31 cellular contexts compared by ENCODE assay signal in genomic region chr14:94923771-94924170, GRCh38.
"Had no signal": no experiment of that assay in that cellular context is flagged by ENCODE, and none has a peak within 500 bp of the region (broad histone marks: within the 10 kb centered on the region; RNA-seq: fewer than 3 reads in every experiment).

No MANE protein-coding gene starts in this region.

- H3K4me3 Mint-ChIP-seq: activated CD4-positive, alpha-beta T cell treated with anti-CD3 and anti-CD28 coated beads, Interleukin-2, amount 10 ng/mL, durations not matched to agents 24 days and 14 days; activated CD8-positive, alpha-beta T cell treated with anti-CD3 and anti-CD28 coated beads for 36 hours; activated naive CD4-positive, alpha-beta T cell treated with anti-CD3 and anti-CD28 coated beads, Interleukin-2, amount 50 U/mL, for 24 hours; activated naive CD8-positive, alpha-beta T cell treated with anti-CD3 and anti-CD28 coated beads, Interleukin-2, amount 10 ng/mL, durations not matched to agents 7 days and 5 days; activated T-cell treated with anti-CD3 and anti-CD28 coated beads, Interleukin-2, amount 50 U/mL, for 24 hours; T-helper 1 cell treated with Interleukin-12 subunit alpha and Interleukin-12 subunit beta and Interleukin-4 antibody, amounts not matched to agents 30 μg/mL and 1 μg/mL, for 36 hours; T-helper 2 cell treated with Interferon-gamma antibody and Interleukin-4, amounts not matched to agents 5 μg/mL and 100 μg/mL, for 36 hours had no signal

- H3K4me3 ChIP-seq: ascending aorta, MG63, Peyer's patch, SJSA1 had no signal

- H3K4me1 ChIP-seq: Peyer's patch, SJSA1 had no signal

- H3K4me2 ChIP-seq: SK-N-SH had no signal

- H3K9me2 ChIP-seq: SK-N-SH had no signal

- H3K27me3 ChIP-seq: ascending aorta, MG63, Peyer's patch, SJSA1 had no signal

- H3K27me3 Mint-ChIP-seq: activated CD4-positive, alpha-beta T cell treated with anti-CD3 and anti-CD28 coated beads, Interleukin-2, amount 10 ng/mL, durations not matched to agents 24 days and 14 days; activated CD8-positive, alpha-beta T cell treated with anti-CD3 and anti-CD28 coated beads for 36 hours; activated naive CD4-positive, alpha-beta T cell treated with anti-CD3 and anti-CD28 coated beads, Interleukin-2, amount 50 U/mL, for 24 hours had no signal

- H3K4me1 Mint-ChIP-seq: activated CD4-positive, alpha-beta T cell treated with anti-CD3 and anti-CD28 coated beads, Interleukin-2, amount 10 ng/mL, durations not matched to agents 24 days and 14 days; activated naive CD4-positive, alpha-beta T cell treated with anti-CD3 and anti-CD28 coated beads, Interleukin-2, amount 50 U/mL, for 24 hours; activated naive CD8-positive, alpha-beta T cell treated with anti-CD3 and anti-CD28 coated beads, Interleukin-2, amount 10 ng/mL, durations not matched to agents 7 days and 5 days had no signal

- H3K36me3 Mint-ChIP-seq: activated naive CD4-positive, alpha-beta T cell treated with anti-CD3 and anti-CD28 coated beads, Interleukin-2, amount 50 U/mL, for 24 hours; activated naive CD8-positive, alpha-beta T cell treated with anti-CD3 and anti-CD28 coated beads, Interleukin-2, amount 10 ng/mL, durations not matched to agents 7 days and 5 days had no signal

- DNase-seq: activated CD4-positive, alpha-beta T cell treated with anti-CD3 and anti-CD28 coated beads, Interleukin-2, amount 10 ng/mL, durations not matched to agents 24 days and 14 days; activated CD4-positive, alpha-beta T cell treated with anti-CD3 and anti-CD28 coated beads, Interleukin-2, amount 50 U/mL, for 4 hours; activated CD8-positive, alpha-beta T cell treated with anti-CD3 and anti-CD28 coated beads for 36 hours; activated gamma-delta T cell; activated naive CD4-positive, alpha-beta T cell treated with Interleukin-2 at 50 U/mL for 16 hours; activated naive CD8-positive, alpha-beta T cell treated with anti-CD3 and anti-CD28 coated beads, Interleukin-2, amount 10 ng/mL, durations not matched to agents 7 days and 5 days; activated T-cell treated with anti-CD3 and anti-CD28 coated beads, Interleukin-2, amount 50 U/mL, for 24 hours; amygdala; Kasumi-1; KG1; MG63; NCI-H1048; NCI-H1105 treated with DMSO at 0.1 percent for 48 hours; NCI-H1436; NCI-H1694; NCI-H1930; NCI-H2081 treated with DMSO at 0.1 percent for 48 hours; NCI-H226; NCI-H446 treated with DMSO at 0.1 percent for 48 hours; NCI-H524 treated with DMSO at 0.1 percent for 48 hours; Peyer's patch; RPMI8226; SHP77 treated with DMSO at 0.1 percent for 48 hours; SK-N-SH had no signal

- H3K9me3 ChIP-seq: ascending aorta, MG63, Peyer's patch, SJSA1, SK-N-SH had no signal

- H3K36me3 ChIP-seq: ascending aorta, MG63, Peyer's patch, SJSA1 had no signal

- H3K27ac ChIP-seq: ascending aorta, Peyer's patch, SJSA1 had no signal

- H3K9me3 Mint-ChIP-seq: activated CD4-positive, alpha-beta T cell treated with anti-CD3 and anti-CD28 coated beads, Interleukin-2, amount 10 ng/mL, durations not matched to agents 24 days and 14 days; activated CD8-positive, alpha-beta T cell treated with anti-CD3 and anti-CD28 coated beads for 36 hours; activated naive CD4-positive, alpha-beta T cell treated with anti-CD3 and anti-CD28 coated beads, Interleukin-2, amount 50 U/mL, for 24 hours; activated T-cell treated with anti-CD3 and anti-CD28 coated beads, Interleukin-2, amount 50 U/mL, for 24 hours; activated T-helper 2 cell treated with anti-CD3 and anti-CD28 coated beads, Interferon-gamma antibody, Interleukin-2, Interleukin-4, amounts not matched to agents 10 μg/mL and 5 μg/mL and 100 μg/mL, durations not matched to agents 14 hours and 24 hours and 36 hours; T-helper 2 cell treated with Interferon-gamma antibody and Interleukin-4, amounts not matched to agents 5 μg/mL and 100 μg/mL, for 36 hours had no signal

- FAIRE-seq: TTC549 had no signal

- ATAC-seq: activated CD8-positive, alpha-beta T cell treated with anti-CD3 and anti-CD28 coated beads for 36 hours had no signal

- H3K27ac Mint-ChIP-seq: activated CD4-positive, alpha-beta T cell treated with anti-CD3 and anti-CD28 coated beads, Interleukin-2, amount 10 ng/mL, durations not matched to agents 24 days and 14 days; activated CD8-positive, alpha-beta T cell treated with anti-CD3 and anti-CD28 coated beads for 36 hours; activated naive CD4-positive, alpha-beta T cell treated with anti-CD3 and anti-CD28 coated beads, Interleukin-2, amount 50 U/mL, for 24 hours; activated naive CD8-positive, alpha-beta T cell treated with anti-CD3 and anti-CD28 coated beads, Interleukin-2, amount 10 ng/mL, durations not matched to agents 7 days and 5 days; activated T-cell treated with anti-CD3 and anti-CD28 coated beads, Interleukin-2, amount 50 U/mL, for 24 hours; activated T-helper 2 cell treated with anti-CD3 and anti-CD28 coated beads, Interferon-gamma antibody, Interleukin-2, Interleukin-4, amounts not matched to agents 10 μg/mL and 5 μg/mL and 100 μg/mL, durations not matched to agents 14 hours and 24 hours and 36 hours; T-helper 1 cell treated with Interleukin-12 subunit alpha and Interleukin-12 subunit beta and Interleukin-4 antibody, amounts not matched to agents 30 μg/mL and 1 μg/mL, for 36 hours; T-helper 2 cell treated with Interferon-gamma antibody and Interleukin-4, amounts not matched to agents 5 μg/mL and 100 μg/mL, for 36 hours had no signal
